In genomic region chr2:138373993-138374408, GRCh38 we compare ENCODE assay signal across 8 cellular contexts.
DNase-seq lines count a peak whose midpoint lies in the region; ATAC-seq and TF ChIP-seq lines count a peak whose summit lies in the region.

No MANE protein-coding gene starts in this region.

- POLR2A ChIA-PET in Caco-2 (lab: Charles Lee) = no interaction called here

- H3K27ac ChIP-seq in adrenal gland = no peak overlapping the region

- no TSS peak for BruUV-seq in Caco-2 (replicated peaks; lab: Mats Ljungman, UMichigan)

- no peak for ATAC-seq in GM21381 (IDR thresholded peaks at IDR 0.05; ENCODE audit: unreplicated experiment)

- no peak overlapping the region for H3K27ac Mint-ChIP-seq in Caco-2 (ENCODE audit: unreplicated experiment)

- H3K4me1 ChIP-seq in Caco-2 (no peaks in the 10 kb centered on the region), adrenal gland (replicated peaks in 1 of 2) (no peaks in the 10 kb centered on the region)

- H3K4me3 Mint-ChIP-seq in Caco-2 (ENCODE audit: unreplicated experiment) = no peak overlapping the region

- intact Hi-C loops in Caco-2 (cut with micrococcal nuclease; ENCODE audit: unreplicated experiment) (loop anchor here (1.0 to 5.0 kb wide), 8 partner anchors 128 to 464 kb away; no protein-coding TSS in a partner anchor), adrenal gland (cut with DNase I) (loop anchor here in 1 of 2 donors (10.0 kb wide), 2 partner anchors 411 to 429 kb away; partner anchors contain the start of gene NXPH2)

- DNase-seq in Caco-2 (peak in 1 of 2 experiments; percentile 43), GM20000 (ENCODE audit: low spot score) (peak; percentile 32), NCI-H146 treated with DMSO at 0.1 percent for 48 hours (lab: John Stamatoyannopoulos, UW; ENCODE audit: unreplicated experiment) (peak; percentile 75), adrenal gland (peak in 2 of 7 donors; percentile 15 to 27), iris pigment epithelial cell (ENCODE audit: low read depth) (peak; percentile 56), activated gamma-delta T cell treated with Interleukin-2 at 50 U/mL for 16 hours (no peak), NCI-H187 (lab: John Stamatoyannopoulos, UW) (no peak)

- H3K36me3 ChIP-seq in Caco-2 (ENCODE audit: control insufficient read depth, insufficient read depth, low read length) (no peaks in the 10 kb centered on the region), adrenal gland (replicated peaks in 1 of 2) (no peaks in the 10 kb centered on the region)

- H3K9me3 Mint-ChIP-seq in Caco-2 (ENCODE audit: unreplicated experiment) = no peaks in the 10 kb centered on the region

- CTCF ChIA-PET in Caco-2 (lab: Charles Lee) = no interaction called here

- WGBS in adrenal gland, 4 donors = 42 to 61% (median 44%) methylated on average over 1 of the region's 1 CpG

- H3K27me3 ChIP-seq in Caco-2 (replicated peaks; ENCODE audit: control insufficient read depth, insufficient read depth, low read length) (no peaks in the 10 kb centered on the region), adrenal gland (no peaks in the 10 kb centered on the region)

- H3K27me3 Mint-ChIP-seq in Caco-2 (ENCODE audit: insufficient read depth, unreplicated experiment) = no peaks in the 10 kb centered on the region

- no peak overlapping the region for H3K4me3 ChIP-seq in Caco-2 (ENCODE audit: low read depth, low read length)
- H3K4me3 ChIP-seq in adrenal gland = no peak overlapping the region

- peaks cover 5% of the 10 kb centered on the region for H3K36me3 Mint-ChIP-seq in Caco-2 (ENCODE audit: insufficient read depth, unreplicated experiment)

- peaks cover 6% of the 10 kb centered on the region for H3K4me1 Mint-ChIP-seq in Caco-2 (ENCODE audit: low read depth, unreplicated experiment)

- TF ChIP-seq POLR2A in adrenal gland (IDR thresholded peaks at IDR 0.05) = no peak

- TF ChIP-seq CTCF in Caco-2 (IDR thresholded peaks at IDR 0.05; ENCODE audit: insufficient read depth in 1 of 2, low read depth in 1 of 2, low read length in 1 of 2, severe bottlenecking in 1 of 2, unreplicated experiment in 1 of 2) = peak; percentile 75 to 80
- TF ChIP-seq CTCF in GM20000 (IDR thresholded peaks at IDR 0.05; ENCODE audit: extremely low read depth, missing control alignments) = peak; percentile 39
- peak; percentile 33 to 79 (median 62) for TF ChIP-seq CTCF in adrenal gland (IDR thresholded peaks at IDR 0.05)

- H3K9me3 ChIP-seq in Caco-2 = no peaks in the 10 kb centered on the region
- no peaks in the 10 kb centered on the region for H3K9me3 ChIP-seq in adrenal gland (replicated peaks in 1 of 3)

Comparison
In these comparisons a context has a peak if more than half of its experiments do, and no peak if none do; other contexts are left out.
1. DNase-seq: peak in GM20000 (single experiment), NCI-H146 treated with DMSO at 0.1 percent for 48 hours (single experiment) and iris pigment epithelial cell (single experiment); none in activated gamma-delta T cell treated with Interleukin-2 at 50 U/mL for 16 hours (single experiment) and NCI-H187 (0 of 2).
2. Peak in every context shown above with its lines, with median percentiles within 50 percentile points of each other: CTCF ChIP-seq.